ENCODE assay signal across 14 cellular contexts in genomic region chr19:13171146-13171545, GRCh38. TPM values are rescaled to one million over a fixed set of nuclear protein-coding genes. Genes with fewer than 3 reads are reported as not detected.
DNase-seq lines count a peak whose midpoint lies in the region; ATAC-seq and TF ChIP-seq lines count a peak whose summit lies in the region.
"Had no signal": no experiment of that assay in that cellular context is flagged by ENCODE, and none has a peak within 500 bp of the region (broad histone marks: within the 10 kb centered on the region; RNA-seq: fewer than 3 reads in every experiment).

No MANE protein-coding gene starts in this region.

- no peak for TF ChIP-seq CTCF in activated B cell treated with CpG ODN at 0.5 μM for 24 hours (IDR thresholded peaks at IDR 0.05)

- peaks cover 30% of the 10 kb centered on the region for H3K36me3 Mint-ChIP-seq in activated CD4-positive, alpha-beta T cell treated with anti-CD3 and anti-CD28 coated beads, Interleukin-2, amount 10 ng/mL, durations not matched to agents 7 days and 5 days (ENCODE audit: low read depth)
- H3K36me3 Mint-ChIP-seq in activated B cell treated with CpG ODN at 0.5 μM for 24 hours (ENCODE audit: low read depth), result no peaks in the 10 kb centered on the region
- H3K36me3 Mint-ChIP-seq in stimulated activated naive B cell treated with anti-CD40 and anti-IgM and Interleukin-4, amounts not matched to agents 10 μg/mL and 1 μg/mL and 100 μg/mL, for 72 hours, result peaks cover 7 to 9% of the 10 kb centered on the region in 2 donors

- no peak for DNase-seq in activated CD4-positive, alpha-beta T cell treated with anti-CD3 and anti-CD28 coated beads, Interleukin-2, amount 10 ng/mL, durations not matched to agents 7 days and 5 days
- no peak for DNase-seq in activated CD4-positive, alpha-beta T cell treated with anti-CD3 and anti-CD28 coated beads for 1 hour
- DNase-seq in activated B cell treated with CpG ODN at 0.5 μM for 24 hours, result no peak
- DNase-seq in stimulated activated naive B cell treated with anti-CD40 and anti-IgM and Interleukin-4, amounts not matched to agents 10 μg/mL and 1 μg/mL and 100 μg/mL, for 72 hours, result no peak
- DNase-seq in stimulated activated CD4-positive, alpha-beta T cell treated with anti-CD3 and anti-CD28 coated beads, Interleukin-1b, Interleukin-23, amount 100 ng/mL, for 48 hours, result no peak
- DNase-seq in NCI-H2196 (lab: John Stamatoyannopoulos, UW; ENCODE audit: unreplicated experiment), result no peak
- DNase-seq: dermis blood vessel endothelial cell; NCI-H2081 treated with DMSO at 0.1 percent for 48 hours; SJCRH30; stimulated activated CD4-positive, alpha-beta T cell treated with anti-CD3 and anti-CD28 coated beads, Interleukin-2, amount 100 ng/mL, for 48 hours; uterus had no signal

- H3K27me3 Mint-ChIP-seq in activated CD4-positive, alpha-beta T cell treated with anti-CD3 and anti-CD28 coated beads, Interleukin-2, amount 10 ng/mL, durations not matched to agents 7 days and 5 days, result no peaks in the 10 kb centered on the region
- H3K27me3 Mint-ChIP-seq in activated B cell treated with CpG ODN at 0.5 μM for 24 hours, result no peaks in the 10 kb centered on the region
- H3K27me3 Mint-ChIP-seq in stimulated activated naive B cell treated with anti-CD40 and anti-IgM and Interleukin-4, amounts not matched to agents 10 μg/mL and 1 μg/mL and 100 μg/mL, for 72 hours, result no peaks in the 10 kb centered on the region

- peak overlapping the region; percentile 98 for H3K27ac Mint-ChIP-seq in activated CD4-positive, alpha-beta T cell treated with anti-CD3 and anti-CD28 coated beads, Interleukin-2, amount 10 ng/mL, durations not matched to agents 7 days and 5 days
- peak overlapping the region; percentile 98 for H3K27ac Mint-ChIP-seq in activated B cell treated with CpG ODN at 0.5 μM for 24 hours
- H3K27ac Mint-ChIP-seq in stimulated activated naive B cell treated with anti-CD40 and anti-IgM and Interleukin-4, amounts not matched to agents 10 μg/mL and 1 μg/mL and 100 μg/mL, for 72 hours, result peak overlapping the region; percentile 75

- POLR2A ChIA-PET in activated CD4-positive, alpha-beta T cell treated with anti-CD3 and anti-CD28 coated beads, Interleukin-2, amount 10 ng/mL, durations not matched to agents 7 days and 5 days (lab: Charles Lee), result interaction anchor here (0.7 kb wide), 1 partner anchor 90 kb away, joined by 6 read pairs; no protein-coding TSS in a partner anchor
- POLR2A ChIA-PET in activated B cell treated with CpG ODN at 0.5 μM for 24 hours (lab: Charles Lee), result interaction anchor here (0.7 to 11.6 kb wide), 5 partner anchors 11 to 24 kb away, joined by 3 to 258 read pairs (median 4); partner anchors contain the start of genes IER2 and STX10

- intact Hi-C loops in activated B cell treated with CpG ODN at 0.5 μM for 24 hours (cut with micrococcal nuclease), result no loop called here

- CTCF ChIA-PET in activated CD4-positive, alpha-beta T cell treated with anti-CD3 and anti-CD28 coated beads, Interleukin-2, amount 10 ng/mL, durations not matched to agents 7 days and 5 days (lab: Charles Lee), result interaction anchor here (0.9 to 2.0 kb wide), 5 partner anchors 10 to 38 kb away, joined by 3 to 13 read pairs (median 4); no protein-coding TSS in a partner anchor
- CTCF ChIA-PET in activated B cell treated with CpG ODN at 0.5 μM for 24 hours (lab: Charles Lee), result interaction anchor here (5.3 to 5.5 kb wide), 2 partner anchors 15 to 24 kb away, joined by 33 to 38 read pairs; no protein-coding TSS in a partner anchor

- peaks cover 73% of the 10 kb centered on the region for H3K4me1 Mint-ChIP-seq in activated CD4-positive, alpha-beta T cell treated with anti-CD3 and anti-CD28 coated beads, Interleukin-2, amount 10 ng/mL, durations not matched to agents 7 days and 5 days
- H3K4me1 Mint-ChIP-seq in activated B cell treated with CpG ODN at 0.5 μM for 24 hours, result peaks cover 79% of the 10 kb centered on the region
- peaks cover 42 to 83% of the 10 kb centered on the region in 2 donors for H3K4me1 Mint-ChIP-seq in stimulated activated naive B cell treated with anti-CD40 and anti-IgM and Interleukin-4, amounts not matched to agents 10 μg/mL and 1 μg/mL and 100 μg/mL, for 72 hours

- H3K9me3 Mint-ChIP-seq in activated CD4-positive, alpha-beta T cell treated with anti-CD3 and anti-CD28 coated beads, Interleukin-2, amount 10 ng/mL, durations not matched to agents 7 days and 5 days, result no peaks in the 10 kb centered on the region
- H3K9me3 Mint-ChIP-seq in activated B cell treated with CpG ODN at 0.5 μM for 24 hours, result no peaks in the 10 kb centered on the region
- no peaks in the 10 kb centered on the region for H3K9me3 Mint-ChIP-seq in stimulated activated naive B cell treated with anti-CD40 and anti-IgM and Interleukin-4, amounts not matched to agents 10 μg/mL and 1 μg/mL and 100 μg/mL, for 72 hours
- H3K9me3 Mint-ChIP-seq: neural crest cell had no signal

- no peak for ATAC-seq in activated B cell treated with CpG ODN at 0.5 μM for 24 hours (ENCODE audit: low read depth)
- peak; percentile 70 for ATAC-seq in esophagus mucosa
- ATAC-seq in stimulated activated naive B cell treated with anti-CD40 and anti-IgM and Interleukin-4, amounts not matched to agents 10 μg/mL and 1 μg/mL and 100 μg/mL, for 72 hours (replicated peaks), result no peak
- ATAC-seq in HG03520 (IDR thresholded peaks at IDR 0.05; ENCODE audit: unreplicated experiment), result no peak

- H3K4me3 Mint-ChIP-seq in activated CD4-positive, alpha-beta T cell treated with anti-CD3 and anti-CD28 coated beads, Interleukin-2, amount 10 ng/mL, durations not matched to agents 7 days and 5 days, result no peak overlapping the region
- H3K4me3 Mint-ChIP-seq in activated B cell treated with CpG ODN at 0.5 μM for 24 hours, result peak overlapping the region; percentile 5
- no peak overlapping the region for H3K4me3 Mint-ChIP-seq in stimulated activated naive B cell treated with anti-CD40 and anti-IgM and Interleukin-4, amounts not matched to agents 10 μg/mL and 1 μg/mL and 100 μg/mL, for 72 hours
- H3K4me3 Mint-ChIP-seq: neural crest cell had no signal

RNA-seq across cellular contexts. Expression of gene IER2, which starts 20.9 kb away (rescaled TPM):
- 100 to 1,000 TPM; 167 to 188 TPM for total RNA-seq in activated CD4-positive, alpha-beta T cell treated with anti-CD3 and anti-CD28 coated beads, Interleukin-2, amount 10 ng/mL, durations not matched to agents 7 days and 5 days
- total RNA-seq in activated B cell treated with CpG ODN at 0.5 μM for 24 hours (116 and 119 TPM in 2 replicates), esophagus mucosa (97.7 TPM)

RNA-seq across cellular contexts. Expression of gene STX10, which starts 21.0 kb away (rescaled TPM):
- 10 to 100 TPM; 62.3 to 65.0 TPM for total RNA-seq in activated CD4-positive, alpha-beta T cell treated with anti-CD3 and anti-CD28 coated beads, Interleukin-2, amount 10 ng/mL, durations not matched to agents 7 days and 5 days
- total RNA-seq in activated B cell treated with CpG ODN at 0.5 μM for 24 hours (41.7 and 43.6 TPM in 2 replicates), esophagus mucosa (46.0 TPM)

RNA-seq across cellular contexts. Expression of gene NACC1, which starts 53.1 kb away (rescaled TPM):
- total RNA-seq in activated CD4-positive, alpha-beta T cell treated with anti-CD3 and anti-CD28 coated beads, Interleukin-2, amount 10 ng/mL, durations not matched to agents 7 days and 5 days, result 10 to 100 TPM; 57.8 to 63.8 TPM
- total RNA-seq in activated B cell treated with CpG ODN at 0.5 μM for 24 hours (62.1 and 68.8 TPM in 2 replicates), esophagus mucosa (40.0 TPM)

RNA-seq across cellular contexts. Expression of gene TRMT1, which starts 54.6 kb away (rescaled TPM):
- 10 to 100 TPM; 44.7 to 58.3 TPM for total RNA-seq in activated CD4-positive, alpha-beta T cell treated with anti-CD3 and anti-CD28 coated beads, Interleukin-2, amount 10 ng/mL, durations not matched to agents 7 days and 5 days
- 111 and 113 TPM in 2 replicates for total RNA-seq in activated B cell treated with CpG ODN at 0.5 μM for 24 hours
- total RNA-seq in esophagus mucosa, result 23.8 TPM
